ENCODE assay signal across 20 cellular contexts in genomic region chr15:35547775-35548364, GRCh38. TPM values are rescaled to one million over a fixed set of nuclear protein-coding genes. Genes with fewer than 3 reads are reported as not detected.
DNase-seq lines count a peak whose midpoint lies in the region; ATAC-seq, FAIRE-seq and TF ChIP-seq lines count a peak whose summit lies in the region.
"Had no signal": no experiment of that assay in that cellular context is flagged by ENCODE, and none has a peak within 500 bp of the region (broad histone marks: within the 10 kb centered on the region; RNA-seq: fewer than 3 reads in every experiment).

No MANE protein-coding gene starts in this region.

- H4K20me1 ChIP-seq in H1 (replicated peaks in 1 of 2; ENCODE audit: control insufficient read depth in 1 of 2, insufficient read depth in 2 of 2, low read length in 2 of 2) (no peaks in the 10 kb centered on the region), PC-3 (ENCODE audit: low read length) (no peaks in the 10 kb centered on the region)
- H4K20me1 ChIP-seq: BLaER1 had no signal

- H3K4me1 Mint-ChIP-seq in CD4-positive, alpha-beta T cell (ENCODE audit: low read depth), result peaks cover 32% of the 10 kb centered on the region

- no peaks in the 10 kb centered on the region for H3K27me3 Mint-ChIP-seq in CD4-positive, alpha-beta T cell
- H3K27me3 Mint-ChIP-seq: central memory CD8-positive, alpha-beta T cell; naive B cell had no signal

- H3K4me3 Mint-ChIP-seq in CD4-positive, alpha-beta T cell, result no peak overlapping the region

- H3F3A ChIP-seq in PC-3 (ENCODE audit: low read length, unreplicated experiment), result no peaks in the 10 kb centered on the region

- peak in 1 of 2 experiments; percentile 39; a peak in 1 of 3 replicates for TF ChIP-seq POLR2A in H1 (IDR thresholded peaks at IDR 0.05; ENCODE audit: control extremely low read depth in 1 of 2, low read depth in 2 of 2, low read length in 2 of 2)
- TF ChIP-seq POLR2A in tibial nerve (IDR thresholded peaks at IDR 0.05), result no peak

- no peaks in the 10 kb centered on the region for H3K9me3 ChIP-seq in CD4-positive, alpha-beta T cell (ENCODE audit: control insufficient read depth, low read length)
- H3K9me3 ChIP-seq in HUES6 (ENCODE audit: control insufficient read depth, insufficient read depth, low read depth, low read length), result no peaks in the 10 kb centered on the region; the same call in 1 of the 2 replicates
- no peaks in the 10 kb centered on the region for H3K9me3 ChIP-seq in H1 (ENCODE audit: insufficient read depth in 2 of 2, low read depth in 1 of 2, low read length in 1 of 2)
- no peaks in the 10 kb centered on the region for H3K9me3 ChIP-seq in PC-3 (ENCODE audit: low read length)
- no peaks in the 10 kb centered on the region for H3K9me3 ChIP-seq in tibial nerve
- H3K9me3 ChIP-seq: A549, BLaER1, esophagus muscularis mucosa, prostate gland, stomach had no signal

- H2BK120ac ChIP-seq in H1 (replicated peaks; ENCODE audit: low read depth, low read length), result peak overlapping the region; percentile 98
- peak overlapping the region; percentile 74 for H2BK120ac ChIP-seq in mesendoderm (ENCODE audit: low read depth, low read length)

- POLR2A ChIA-PET in CD4-positive, alpha-beta T cell (lab: Charles Lee), result interaction anchor here (1.5 kb wide), 1 partner anchor 578 kb away, joined by 3 read pairs; the partner anchor contains the start of gene AQR
- POLR2A ChIA-PET in H1 (lab: Charles Lee; ENCODE audit: partially characterized antibody) (interaction anchor here (0.6 to 1.9 kb wide), 5 partner anchors 9 to 528 kb away, joined by 3 to 5 read pairs (median 3); no protein-coding TSS in a partner anchor), PC-3 (lab: Charles Lee; ENCODE audit: unreplicated experiment) (no interaction called here)

- no peak for TF ChIP-seq CTCF in CD4-positive, alpha-beta T cell (IDR thresholded peaks at IDR 0.05)
- TF ChIP-seq CTCF in H1 (IDR thresholded peaks at IDR 0.05; ENCODE audit: control extremely low read depth in 1 of 3, insufficient read depth in 1 of 3, low read depth in 1 of 3, low read length in 3 of 3), result no peak
- TF ChIP-seq CTCF in PC-3 (conservative IDR thresholded peaks at IDR 0.05; ENCODE audit: low read depth, low read length), result no peak
- TF ChIP-seq CTCF in tibial nerve (IDR thresholded peaks at IDR 0.05), result no peak
- TF ChIP-seq CTCF in foreskin fibroblast (IDR thresholded peaks at IDR 0.05; ENCODE audit: low read depth, low read length), result no peak

- H3K9me3 Mint-ChIP-seq in CD4-positive, alpha-beta T cell, result no peaks in the 10 kb centered on the region
- H3K9me3 Mint-ChIP-seq: central memory CD8-positive, alpha-beta T cell; naive B cell had no signal

- peak overlapping the region; percentile 45 for H4K91ac ChIP-seq in H1 (replicated peaks; ENCODE audit: insufficient read length, low read length)

- H3K27ac ChIP-seq in CD4-positive, alpha-beta T cell (ENCODE audit: low read depth, low read length), result no peak overlapping the region
- peak overlapping the region; percentile 98 for H3K27ac ChIP-seq in HUES6 (ENCODE audit: low read depth, low read length)
- peak overlapping the region; percentile 42 for H3K27ac ChIP-seq in H1 (ENCODE audit: low read depth, low read length)
- H3K27ac ChIP-seq in mesendoderm (ENCODE audit: low read depth, low read length), result peak overlapping the region; percentile 85
- no peak overlapping the region for H3K27ac ChIP-seq in PC-3 (ENCODE audit: low read length)
- H3K27ac ChIP-seq in tibial nerve, result no peak overlapping the region
- H3K27ac ChIP-seq: A549, BLaER1, prostate gland, stomach had no signal

- H2BK15ac ChIP-seq in H1 (ENCODE audit: low read length) (peak overlapping the region; percentile 77; the same call in 1 of the 2 replicates), mesendoderm (replicated peaks; ENCODE audit: low read depth) (no peak overlapping the region)

- H3K4me1 ChIP-seq in HUES6 (ENCODE audit: control insufficient read depth, insufficient read depth, low read length) (peaks cover 43% of the 10 kb centered on the region), H1 (replicated peaks in 1 of 4; ENCODE audit: control insufficient read depth in 3 of 4, insufficient read depth in 4 of 4, low read length in 3 of 4) (peaks cover 3 to 28% (median 25%) of the 10 kb centered on the region in 4 experiments; a peak in 6 of 7 replicates), mesendoderm (ENCODE audit: control insufficient read depth, low read depth, low read length) (peaks cover 13% of the 10 kb centered on the region), PC-3 (ENCODE audit: insufficient read depth, low read length) (peaks cover 19% of the 10 kb centered on the region), tibial nerve (peaks cover 0 to 24% (median 7%) of the 10 kb centered on the region in 4 donors)

- H3K79me1 ChIP-seq in H1 (ENCODE audit: low read depth, low read length), result no peaks in the 10 kb centered on the region
- H3K79me1 ChIP-seq in mesendoderm (ENCODE audit: low read length), result no peaks in the 10 kb centered on the region

- intact Hi-C loops in CD4-positive, alpha-beta T cell (cut with DNase I, micrococcal nuclease), result loop anchor here (5.0 to 10.0 kb wide), 3 partner anchors 561 to 1029 kb away; partner anchors contain the start of genes CDIN1 (in 2 of the 2) and ZNF770 (in 1 of the 2)
- intact Hi-C loops in PC-3 (cut with micrococcal nuclease), result loop anchor here (10.0 kb wide), 1 partner anchor 563 kb away; the partner anchor contains the start of gene ZNF770

- H3K18ac ChIP-seq in H1 (ENCODE audit: extremely low read depth, low read length) (peak overlapping the region; percentile 78), mesendoderm (ENCODE audit: low read length) (peak overlapping the region; percentile 56)

- no peak overlapping the region for H3K14ac ChIP-seq in H1 (ENCODE audit: insufficient read length)

- 19% methylated on average over 11 of the region's 11 CpGs; no CpG with 5 or more reads in 1 of the 2 experiments for WGBS in H1 (ENCODE audit: extremely low coverage in 1 of 2, insufficient coverage in 1 of 2, insufficient read length in 1 of 2, insufficient replicate concordance in 2 of 2, low coverage in 1 of 2, low lambda C conversion rate in 2 of 2, missing lambda C conversion rate in 1 of 2), 2 experiments
- no CpG with 5 or more reads among the region's 11 CpGs for WGBS in mesendoderm (ENCODE audit: extremely low coverage, insufficient coverage, low lambda C conversion rate)
- WGBS in tibial nerve, 2 donors, result 78 to 79% methylated on average over 11 of the region's 11 CpGs

- peak overlapping the region; percentile 17 for H3K56ac ChIP-seq in H1 (replicated peaks; ENCODE audit: insufficient read length, low read depth, low read length)
- peak overlapping the region; percentile 62 for H3K56ac ChIP-seq in mesendoderm (ENCODE audit: low read length)

- H2BK5ac ChIP-seq in H1 (ENCODE audit: low read depth, low read length), result peak overlapping the region; percentile 76; the same call in 1 of the 2 replicates
- H2BK5ac ChIP-seq in mesendoderm (ENCODE audit: low read length), result no peak overlapping the region

- no peaks in the 10 kb centered on the region for H3K9me2 ChIP-seq in PC-3 (replicated peaks; ENCODE audit: low read length)

- no peak overlapping the region for H3K4ac ChIP-seq in H1 (replicated peaks; ENCODE audit: insufficient read length, low read depth, low read length)
- no peak overlapping the region for H3K4ac ChIP-seq in mesendoderm (ENCODE audit: low read depth, low read length)

- peak overlapping the region; percentile 72 for H3K4me3 ChIP-seq in HUES6 (ENCODE audit: low read depth, low read length)
- H3K4me3 ChIP-seq in H1 (ENCODE audit: extremely low read depth in 1 of 4, insufficient read depth in 2 of 4, low read depth in 3 of 4, low read length in 4 of 4), result peak overlapping the region in 3 of 4 experiments; percentile 5 to 70 (median 26); a peak in 5 of 8 replicates
- H3K4me3 ChIP-seq in mesendoderm (ENCODE audit: low read length), result no peak overlapping the region
- no peak overlapping the region for H3K4me3 ChIP-seq in PC-3 (ENCODE audit: low read length)
- H3K4me3 ChIP-seq in tibial nerve, result no peak overlapping the region
- no peak overlapping the region for H3K4me3 ChIP-seq in foreskin fibroblast (ENCODE audit: low read depth in 1 of 2, low read length in 2 of 2)
- H3K4me3 ChIP-seq: A549, BLaER1, esophagus muscularis mucosa, prostate gland had no signal

- peak overlapping the region; percentile 96 for H3K27ac Mint-ChIP-seq in CD4-positive, alpha-beta T cell

- FAIRE-seq in H1 (lab: Jason Lieb, UNC), result peak; percentile 32
- FAIRE-seq: A549, keratinocyte had no signal

- no peak overlapping the region for H4K8ac ChIP-seq in H1 (ENCODE audit: extremely low read depth, insufficient read depth, low read length)
- H4K8ac ChIP-seq in mesendoderm (ENCODE audit: low read depth, low read length), result no peak overlapping the region

- H2AFZ ChIP-seq in H1 (ENCODE audit: low read length) (no peak overlapping the region), PC-3 (ENCODE audit: low read length) (no peak overlapping the region)

- no peak for DNase-seq in CD4-positive, alpha-beta T cell
- DNase-seq in H1 (ENCODE audit: low read depth in 1 of 2, low spot score in 2 of 2) (peak in 1 of 2 experiments; percentile 65), mesendoderm (peak; percentile 90), PC-3 (no peak), tibial nerve (ENCODE audit: low spot score in 2 of 2) (no peak), foreskin fibroblast (no peak)
- DNase-seq: activated gamma-delta T cell; effector CD8-positive, alpha-beta T cell; naive B cell; NCI-H1092 treated with DMSO at 0.1 percent for 48 hours; stimulated activated CD4-positive, alpha-beta T cell treated with anti-CD3 and anti-CD28 coated beads, Interleukin-2, amount 100 ng/mL, for 48 hours; stomach had no signal

- TF ChIP-seq EP300 in H1 (IDR thresholded peaks at IDR 0.05; ENCODE audit: borderline replicate concordance in 1 of 2, low read depth in 2 of 2, low read length in 2 of 2), result peak in 1 of 2 experiments; percentile 10; a peak in 1 of 3 replicates
- no peak for TF ChIP-seq EP300 in tibial nerve (IDR thresholded peaks at IDR 0.05)

- no peak for ATAC-seq in CD4-positive, alpha-beta T cell (ENCODE audit: poor library complexity)
- ATAC-seq in PC-3, result no peak
- ATAC-seq in HG03469 (IDR thresholded peaks at IDR 0.05; ENCODE audit: unreplicated experiment), result no peak
- ATAC-seq: A549 had no signal

- H3K27me3 ChIP-seq in CD4-positive, alpha-beta T cell (ENCODE audit: control insufficient read depth, insufficient read depth, low read length), result no peaks in the 10 kb centered on the region
- no peaks in the 10 kb centered on the region for H3K27me3 ChIP-seq in HUES6 (ENCODE audit: control insufficient read depth, insufficient read depth, low read length)
- peaks cover 0 to 1% (median 0%) of the 10 kb centered on the region in 4 experiments; a peak in 1 of 7 replicates for H3K27me3 ChIP-seq in H1 (replicated peaks in 1 of 4; ENCODE audit: control insufficient read depth in 3 of 4, extremely low read depth in 1 of 4, insufficient read depth in 3 of 4, low read length in 3 of 4)
- H3K27me3 ChIP-seq in mesendoderm (ENCODE audit: insufficient read depth, low read length, poor library complexity), result no peaks in the 10 kb centered on the region
- no peaks in the 10 kb centered on the region for H3K27me3 ChIP-seq in PC-3 (ENCODE audit: low read length)
- no peaks in the 10 kb centered on the region for H3K27me3 ChIP-seq in tibial nerve
- H3K27me3 ChIP-seq: BLaER1, esophagus muscularis mucosa, stomach had no signal

- H4K5ac ChIP-seq in H1 (ENCODE audit: insufficient read length, low read depth, low read length), result no peak overlapping the region
- H4K5ac ChIP-seq in mesendoderm (ENCODE audit: low read length), result no peak overlapping the region

- H2BK20ac ChIP-seq in H1 (ENCODE audit: low read length), result peak overlapping the region; percentile 94; the same call in 1 of the 2 replicates

- BruUV-seq in PC-3 (replicated peaks; lab: Mats Ljungman, UMichigan), result no TSS peak

- H3K4me2 ChIP-seq in H1 (ENCODE audit: insufficient read depth in 1 of 2, low read depth in 2 of 2, low read length in 2 of 2) (peak overlapping the region; percentile 49 to 96), mesendoderm (ENCODE audit: low read length) (peak overlapping the region; percentile 12), PC-3 (ENCODE audit: low read length) (no peak overlapping the region)

- no peak; a peak in 1 of 4 replicates for TF ChIP-seq RAD21 in H1 (IDR thresholded peaks at IDR 0.05 in 1 of 2, conservative IDR thresholded peaks at IDR 0.05 in 1 of 2; ENCODE audit: low read depth in 2 of 2, low read length in 2 of 2)

- CTCF ChIA-PET in CD4-positive, alpha-beta T cell (lab: Charles Lee), result no interaction called here
- CTCF ChIA-PET in H1 (lab: Charles Lee; ENCODE audit: partially characterized antibody), result interaction anchor here (0.8 to 2.3 kb wide), 3 partner anchors 103 to 259 kb away, joined by 3 to 6 read pairs (median 4); no protein-coding TSS in a partner anchor
- CTCF ChIA-PET in PC-3 (lab: Charles Lee), result no interaction called here

- H2AK5ac ChIP-seq in H1 (ENCODE audit: low read depth, low read length), result no peak overlapping the region
- no peak overlapping the region for H2AK5ac ChIP-seq in mesendoderm (ENCODE audit: low read length)

- 0 out of 4 replicates have a peak, but pooled peaks cover 0 to 4% of the 10 kb centered on the region in 2 experiments for H3K79me2 ChIP-seq in H1 (ENCODE audit: control insufficient read depth in 1 of 2, insufficient read depth in 2 of 2, low read length in 2 of 2)
- H3K79me2 ChIP-seq in mesendoderm (ENCODE audit: control insufficient read depth, insufficient read depth, low read length), result no peaks in the 10 kb centered on the region
- H3K79me2 ChIP-seq in PC-3 (ENCODE audit: low read length), result 0 out of 2 replicates have a peak, but pooled peaks cover 9% of the 10 kb centered on the region

- H3K23ac ChIP-seq in H1 (ENCODE audit: insufficient read length), result no peak overlapping the region
- H3K23ac ChIP-seq in mesendoderm (ENCODE audit: low read length), result no peak overlapping the region

- H3K36me3 ChIP-seq in HUES6 (ENCODE audit: control insufficient read depth, insufficient read depth, low read length) (no peaks in the 10 kb centered on the region), H1 (ENCODE audit: control insufficient read depth in 2 of 4, insufficient read depth in 4 of 4, low read length in 3 of 4) (no peaks in the 10 kb centered on the region), mesendoderm (ENCODE audit: control insufficient read depth, insufficient read depth, low read length) (no peaks in the 10 kb centered on the region), PC-3 (ENCODE audit: low read depth, low read length) (no peaks in the 10 kb centered on the region), tibial nerve (no peaks in the 10 kb centered on the region)
- H3K36me3 ChIP-seq: BLaER1, prostate gland, stomach had no signal

- H3K9ac ChIP-seq in HUES6 (ENCODE audit: low read length) (peak overlapping the region; percentile 98), H1 (replicated peaks in 1 of 4; ENCODE audit: extremely low read depth in 1 of 4, low read depth in 3 of 4, low read length in 3 of 4) (no peak overlapping the region), mesendoderm (ENCODE audit: low read length) (no peak overlapping the region), PC-3 (ENCODE audit: low read length) (no peak overlapping the region)
- H3K9ac ChIP-seq: BLaER1 had no signal

- peaks cover 7% of the 10 kb centered on the region for H3K36me3 Mint-ChIP-seq in CD4-positive, alpha-beta T cell (ENCODE audit: low read depth)

- H3K23me2 ChIP-seq in H1 (ENCODE audit: low read depth, low read length), result peaks cover 14% of the 10 kb centered on the region

- H2BK12ac ChIP-seq in H1 (ENCODE audit: low read depth, low read length), result peak overlapping the region; percentile 80

RNA-seq across cellular contexts. Expression of gene DPH6, which starts 1.9 kb away (rescaled TPM):
- total RNA-seq in CD4-positive, alpha-beta T cell, result 1 to 10 TPM; 7.0 to 8.0 TPM
- 27.5 and 30.5 TPM in 2 replicates for total RNA-seq in H1 (2021; fragmentation: NEBNext Ultra II Directional; extraction: Animal tissue kit (Norgen Biotek cat#: 25700))
- polyA plus RNA-seq in H1 (2011; rRNA removed), result 14.5 and 21.6 TPM in 2 replicates
- 26.7 TPM for polyA plus RNA-seq in H1 (2011; cell fraction: cytosol; rRNA removed)
- polyA plus RNA-seq in H1 (2011; cell fraction: nucleus; rRNA removed), result 44.1 TPM
- 32.0 to 36.8 TPM (median 33.8 TPM) in 4 replicates for polyA plus RNA-seq in H1 (2012, experiment 1 of 2)
- polyA plus RNA-seq in H1 (2012, experiment 2 of 2), result 3.1 TPM
- polyA plus RNA-seq in H1 (2013, experiment 1 of 2), result 13.6 TPM
- polyA plus RNA-seq in H1 (2013, experiment 2 of 2), result 13.3 TPM
- polyA minus RNA-seq in H1 (2011; rRNA and poly(A)+ RNA removed), result 53.4 and 56.3 TPM in 2 replicates
- 13.4 TPM for polyA minus RNA-seq in H1 (2011; cell fraction: cytosol; rRNA and poly(A)+ RNA removed)
- 125 TPM for polyA minus RNA-seq in H1 (2011; cell fraction: nucleus; rRNA and poly(A)+ RNA removed)
- polyA plus RNA-seq in mesendoderm (2013, experiment 1 of 2), result 7.7 TPM
- 8.7 TPM for polyA plus RNA-seq in mesendoderm (2013, experiment 2 of 2)
- total RNA-seq in PC-3 (2014; rRNA removed), result 6.9 and 8.1 TPM in 2 replicates
- total RNA-seq in tibial nerve, result 10 to 100 TPM; 20.9 to 37.8 (median 26.7) TPM

Comparison
In these comparisons a context has a peak if more than half of its experiments do, and no peak if none do; other contexts are left out.
1. H3K27ac ChIP-seq: peak in HUES6 (single experiment), H1 (single experiment) and mesendoderm (single experiment); none in CD4-positive, alpha-beta T cell (single experiment), PC-3 (single experiment) and tibial nerve (0 of 4).
2. H3K4me3 ChIP-seq: peak in HUES6 (single experiment) and H1 (3 of 4); none in mesendoderm (single experiment), PC-3 (single experiment), tibial nerve (0 of 4) and foreskin fibroblast (0 of 2).